In genomic region chr6:116253505-116254296, GRCh38 we compare ENCODE assay signal across 8 cellular contexts. TPM values are rescaled to one million over a fixed set of nuclear protein-coding genes. Genes with fewer than 3 reads are reported as not detected.
DNase-seq lines count a peak whose midpoint lies in the region; ATAC-seq, FAIRE-seq and TF ChIP-seq lines count a peak whose summit lies in the region.

Gene TSPYL4, minus strand, starts transcription at chr6:116254075. Its CDS starts 67 bp downstream, at chr6:116254008.

- no peaks in the 10 kb centered on the region for H3K27me3 ChIP-seq in small intestine (ENCODE audit: control insufficient read depth in 2 of 2, insufficient read depth in 2 of 2, low read length in 2 of 2)

- no peaks in the 10 kb centered on the region for H3K36me3 ChIP-seq in small intestine (ENCODE audit: control insufficient read depth in 2 of 2, insufficient read depth in 2 of 2, low read length in 2 of 2)

- H3K4me1 ChIP-seq in small intestine (ENCODE audit: control insufficient read depth in 2 of 2, insufficient read depth in 1 of 2, low read depth in 1 of 2, low read length in 1 of 2): peaks cover 8 to 16% of the 10 kb centered on the region in 2 donors

- TF ChIP-seq POLR2A in GM18951 (IDR thresholded peaks at IDR 0.05; ENCODE audit: extremely low read depth, insufficient read depth, insufficient read length): peak; percentile 65

- peak within 1 kb of the TSS; percentile 56 to 88 for H3K27ac ChIP-seq in small intestine (ENCODE audit: low read depth in 1 of 2, low read length in 1 of 2)

- H3K4me3 ChIP-seq in WI38 (ENCODE audit: low read depth, low read length) (peak within 1 kb of the TSS; percentile 75), cardiac fibroblast (replicated peaks in 1 of 2; ENCODE audit: low read depth in 2 of 2, low read length in 2 of 2) (peak within 1 kb of the TSS; percentile 98 to 100), small intestine (ENCODE audit: low read depth in 1 of 2, low read length in 2 of 2) (peak within 1 kb of the TSS; percentile 72 to 89)

- H3K9me3 ChIP-seq in small intestine (ENCODE audit: control insufficient read depth, low read depth): no peaks in the 10 kb centered on the region

- FAIRE-seq in small intestine (lab: Jason Lieb, UNC): no peak

- ATAC-seq in HG03175 (IDR thresholded peaks at IDR 0.05; ENCODE audit: unreplicated experiment): peak; percentile 100

- in situ Hi-C loops in GM18951 (cut with MboI; ENCODE audit: low sequenced_read_pairs, unreplicated experiment): loop anchor here (25.0 kb wide), 1 partner anchor 409 kb away; the partner anchor contains the start of gene ZUP1

- WGBS in small intestine, 3 donors: 0 to 1% (median 0%) methylated on average over 51 to 53 of the region's 53 CpGs

- TF ChIP-seq CTCF in WI38 (IDR thresholded peaks at IDR 0.05; ENCODE audit: low read depth, low read length) (no peak), cardiac fibroblast (IDR thresholded peaks at IDR 0.05; ENCODE audit: low read depth, low read length) (no peak)

- DNase-seq in AG08396 (ENCODE audit: low spot score) (peak; percentile 88), NCI-H2227 treated with DMSO at 0.1 percent for 48 hours (lab: John Stamatoyannopoulos, UW) (peak; percentile 90), cardiac fibroblast (ENCODE audit: low read depth in 2 of 2) (peak; percentile 98), iPS-NIHi7 (ENCODE audit: extremely low spot score) (peak; percentile 90), small intestine (peak; percentile 93)

RNA-seq across cellular contexts. Expression of gene TSPYL4, which starts in this region (rescaled TPM):
- polyA plus RNA-seq in small intestine: 10 to 100 TPM in 1 of 3 donors, 1 to 10 TPM in 2; 1.6 to 11.8 (median 2.4) TPM

Comparison
In these comparisons a context has a peak if more than half of its experiments do, and no peak if none do; other contexts are left out.
1. Peak in every context shown above with its lines: DNase-seq, ATAC-seq, H3K4me3 ChIP-seq and H3K27ac ChIP-seq.